In the genomic region with DNA sequence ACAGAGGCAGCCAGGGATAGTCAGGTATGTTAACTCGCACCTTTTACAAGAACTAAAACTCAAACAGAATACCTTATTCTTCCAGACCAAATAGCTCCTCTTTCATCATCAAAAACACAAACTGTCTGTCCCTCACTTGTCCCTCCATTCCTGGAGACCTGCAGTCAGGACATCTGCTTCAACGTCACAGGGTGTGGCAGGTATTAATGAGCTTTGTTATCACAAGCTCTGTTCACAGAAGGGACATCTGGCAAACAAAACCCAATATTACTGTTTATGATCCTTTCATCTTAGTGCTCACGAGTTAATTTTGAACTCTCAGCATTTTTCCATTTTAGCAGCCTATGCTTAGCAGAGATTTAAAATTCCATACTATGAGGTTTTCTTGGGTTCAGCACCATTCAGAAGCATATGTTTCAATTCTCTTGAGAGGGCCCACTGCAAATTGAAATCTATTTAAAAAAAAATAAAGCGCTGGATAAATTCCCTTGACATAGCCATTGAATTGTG, we compare ENCODE assay signal across 30 cellular contexts. TPM values are rescaled to one million over a fixed set of nuclear protein-coding genes. Genes with fewer than 3 reads are reported as not detected.
A peak's percentile ranks its signal among the peaks of the same experiment; 100 is the strongest.
DNase-seq lines count a peak whose midpoint lies in the region; ATAC-seq, FAIRE-seq and TF ChIP-seq lines count a peak whose summit lies in the region.
"Had no signal": no experiment of that assay in that cellular context is flagged by ENCODE, and none has a peak within 500 bp of the region (broad histone marks: within the 10 kb centered on the region; RNA-seq: fewer than 3 reads in every experiment).

No MANE protein-coding gene starts in this region.

- H3K27ac ChIP-seq in BLaER1 (no peak overlapping the region), MM.1S (ENCODE audit: low read length) (peak overlapping the region; percentile 63), GM12878 (ENCODE audit: control insufficient read depth, insufficient read depth) (no peak overlapping the region), muscle layer of duodenum (ENCODE audit: low read length) (peak overlapping the region; percentile 78), foreskin keratinocyte (no peak overlapping the region)
- H3K27ac ChIP-seq: ascending aorta, coronary artery, epithelial cell of prostate, heart right ventricle, lower lobe of right lung had no signal

- H3K4me1 ChIP-seq in BLaER1 (peaks cover 15% of the 10 kb centered on the region), MM.1S (ENCODE audit: low read length) (peaks cover 44% of the 10 kb centered on the region), GM12878 (ENCODE audit: control insufficient read depth, insufficient read depth, low read length) (peaks cover 14% of the 10 kb centered on the region), muscle layer of duodenum (ENCODE audit: control insufficient read depth in 1 of 2, insufficient read depth in 2 of 2, low read length in 2 of 2) (peaks cover 0 to 5% of the 10 kb centered on the region in 2 donors), foreskin keratinocyte (no peaks in the 10 kb centered on the region)
- H3K4me1 ChIP-seq: ascending aorta, lower lobe of right lung had no signal

- BruUV-seq in GM12878 (replicated peaks; lab: Mats Ljungman, UMichigan), result no TSS peak

- 94% methylated on average over 4 of the region's 4 CpGs for WGBS in GM12878 (ENCODE audit: insufficient coverage, insufficient replicate concordance, low lambda C conversion rate, missing lambda C conversion rate)

- DNase-seq in MM.1S (peak; percentile 58), GM12878 (ENCODE audit: low read depth, low spot score) (no peak), HCEC 1CT (no peak), foreskin keratinocyte (no peak), RKO (ENCODE audit: low spot score) (no peak)
- DNase-seq: activated CD4-positive, alpha-beta T cell treated with anti-CD3 and anti-CD28 coated beads, Interleukin-2, amount 50 U/mL, for 4 hours; activated CD4-positive, CD25-positive, alpha-beta regulatory T cell; activated CD8-positive, alpha-beta memory T cell treated with anti-CD3 and anti-CD28 coated beads, Interleukin-2, amount 10 ng/mL, durations not matched to agents 7 days and 5 days; activated T-cell treated with anti-CD3 and anti-CD28 coated beads, Interleukin-2, amount 50 U/mL, for 48 hours; Calu3; DMS79; effector memory CD4-positive, alpha-beta T cell; heart right ventricle; lower lobe of right lung; NCI-H1694; NCI-H510A; SIG-M5; stimulated activated CD4-positive, alpha-beta T cell treated with anti-CD3 and anti-CD28 coated beads, Interleukin-15, amount 100 ng/mL, for 24 hours; T-cell; trophoblast cell had no signal

- no peaks in the 10 kb centered on the region for H3K9me2 ChIP-seq in MM.1S (replicated peaks; ENCODE audit: insufficient read depth, low read length)

- SMC1A ChIA-PET in GM12878 (lab: Charles Lee; ENCODE audit: uncharacterized antibody, unreplicated experiment), result interaction anchor here (0.7 to 2.1 kb wide), 6 partner anchors 8 to 100 kb away, joined by 3 to 11 read pairs (median 4); no protein-coding TSS in a partner anchor

- H3K9me3 ChIP-seq in BLaER1 (no peaks in the 10 kb centered on the region), MM.1S (replicated peaks; ENCODE audit: insufficient read depth, low read length) (no peaks in the 10 kb centered on the region), GM12878 (replicated peaks; ENCODE audit: control insufficient read depth, insufficient read depth, low read length) (no peaks in the 10 kb centered on the region), muscle layer of duodenum (ENCODE audit: control insufficient read depth in 1 of 2, low read length in 2 of 2) (no peaks in the 10 kb centered on the region)
- H3K9me3 ChIP-seq: ascending aorta, heart right ventricle, lower lobe of right lung had no signal

- TF ChIP-seq POLR2A in GM12878 (IDR thresholded peaks at IDR 0.05; ENCODE audit: low read depth, low read length), result no peak

- intact Hi-C loops in GM12878 (cut with micrococcal nuclease; ENCODE audit: unreplicated experiment), result no loop called here

- no peak for TF ChIP-seq CTCF in MM.1S (IDR thresholded peaks at IDR 0.05; ENCODE audit: low read length)
- TF ChIP-seq CTCF in GM12878 (IDR thresholded peaks at IDR 0.05 in 2 of 3, conservative IDR thresholded peaks at IDR 0.05 in 1 of 3; ENCODE audit: control insufficient read depth in 2 of 3, extremely low read depth in 1 of 3, insufficient read depth in 1 of 3, low read depth in 3 of 3, low read length in 3 of 3), result no peak
- TF ChIP-seq CTCF in foreskin keratinocyte (conservative IDR thresholded peaks at IDR 0.05), result no peak

- H3K79me2 ChIP-seq in MM.1S (ENCODE audit: low read length) (peaks cover 6% of the 10 kb centered on the region; the same call in 1 of the 2 replicates), GM12878 (ENCODE audit: control insufficient read depth, insufficient read depth, low read length) (no peaks in the 10 kb centered on the region)

- peak; percentile 23 for FAIRE-seq in GM12878 (lab: Jason Lieb, UNC)
- FAIRE-seq: G401.6, HepG2 had no signal

- H3K9ac ChIP-seq in BLaER1 (no peak overlapping the region), MM.1S (ENCODE audit: low read length) (peak overlapping the region; percentile 7; the same call in 1 of the 2 replicates), GM12878 (ENCODE audit: control insufficient read depth, insufficient read depth, low read length) (no peak overlapping the region)

- H3K4me3 ChIP-seq in BLaER1 (no peak overlapping the region), MM.1S (ENCODE audit: low read length) (0 out of 2 replicates have a peak overlapping the region, but pooled peaks have one; percentile 12), GM12878 (no peak overlapping the region), muscle layer of duodenum (ENCODE audit: low read depth in 1 of 2, low read length in 2 of 2) (no peak overlapping the region)
- H3K4me3 ChIP-seq: ascending aorta, coronary artery, heart right ventricle, lower lobe of right lung had no signal

- H3K36me3 ChIP-seq in BLaER1 (peaks cover 53% of the 10 kb centered on the region), MM.1S (replicated peaks; ENCODE audit: insufficient read depth, low read length) (no peaks in the 10 kb centered on the region), GM12878 (ENCODE audit: control insufficient read depth in 2 of 2, insufficient read depth in 2 of 2, low read length in 1 of 2) (peaks cover 0 to 3% of the 10 kb centered on the region in 2 experiments; a peak in 2 of 4 replicates), muscle layer of duodenum (ENCODE audit: control insufficient read depth in 1 of 2, insufficient read depth in 2 of 2, low read length in 2 of 2) (peaks cover 15 to 37% of the 10 kb centered on the region in 2 donors)

- CTCF ChIA-PET in GM12878 (lab: Yijun Ruan, JAX), result interaction anchor here (0.7 to 2.2 kb wide), 5 partner anchors 9 to 121 kb away, joined by 3 to 14 read pairs (median 4); no protein-coding TSS in a partner anchor

- POLR2A ChIA-PET in GM12878 (lab: Charles Lee), result interaction anchor here (0.5 to 0.6 kb wide), 2 partner anchors 92 to 165 kb away, joined by 6 to 7 read pairs; no protein-coding TSS in a partner anchor

- H2AFZ ChIP-seq in MM.1S (ENCODE audit: low read length) (no peak overlapping the region), GM12878 (ENCODE audit: control insufficient read depth, low read depth, low read length) (no peak overlapping the region)

- TF ChIP-seq EP300 in GM12878 (IDR thresholded peaks at IDR 0.05; ENCODE audit: borderline replicate concordance in 1 of 2, control insufficient read depth in 1 of 2, low read depth in 2 of 2, low read length in 2 of 2), result no peak

- H3K4me2 ChIP-seq in BLaER1 (peak overlapping the region; percentile 33), MM.1S (ENCODE audit: low read depth, low read length) (peak overlapping the region; percentile 45), GM12878 (ENCODE audit: control insufficient read depth, insufficient read depth) (peak overlapping the region; percentile 30; the same call in 1 of the 2 replicates)

- ATAC-seq in GM12878 (no peak), GM21737 (IDR thresholded peaks at IDR 0.05; ENCODE audit: unreplicated experiment) (no peak), foreskin keratinocyte (no peak)
- ATAC-seq: activated CD8-positive, alpha-beta memory T cell treated with anti-CD3 and anti-CD28 coated beads, Interleukin-2, amount 10 ng/mL, durations not matched to agents 7 days and 5 days; heart right ventricle; HepG2; lower lobe of right lung; Panc1; stimulated activated memory B cell treated with anti-CD40 and anti-IgM and Interleukin-4, amounts not matched to agents 10 μg/mL and 1 μg/mL and 100 μg/mL, for 72 hours; T-cell had no signal

- RAD21 ChIA-PET in GM12878 (lab: Charles Lee; ENCODE audit: unreplicated experiment), result interaction anchor here (0.7 to 1.5 kb wide), 3 partner anchors 8 to 14 kb away, joined by 3 to 6 read pairs (median 3); no protein-coding TSS in a partner anchor

- in situ Hi-C loops in GM12878 (cut with MboI), result no loop called here

- H3K27me3 ChIP-seq in BLaER1, result no peaks in the 10 kb centered on the region
- no peaks in the 10 kb centered on the region for H3K27me3 ChIP-seq in MM.1S (replicated peaks; ENCODE audit: insufficient read depth, low read length)
- no peaks in the 10 kb centered on the region for H3K27me3 ChIP-seq in GM12878 (replicated peaks in 1 of 2; ENCODE audit: control insufficient read depth in 2 of 2, insufficient read depth in 2 of 2, low read length in 1 of 2)
- H3K27me3 ChIP-seq in muscle layer of duodenum (ENCODE audit: low read depth, low read length), result no peaks in the 10 kb centered on the region
- no peaks in the 10 kb centered on the region for H3K27me3 ChIP-seq in foreskin keratinocyte
- H3K27me3 ChIP-seq: ascending aorta, heart right ventricle had no signal

- no peak for TF ChIP-seq RAD21 in GM12878 (IDR thresholded peaks at IDR 0.05; ENCODE audit: insufficient read depth, low read depth, low read length)

- H4K20me1 ChIP-seq in BLaER1 (no peaks in the 10 kb centered on the region), MM.1S (ENCODE audit: insufficient read depth, low read length) (no peaks in the 10 kb centered on the region), GM12878 (ENCODE audit: control insufficient read depth, insufficient read depth) (no peaks in the 10 kb centered on the region)

- H3F3A ChIP-seq in MM.1S (ENCODE audit: insufficient read depth, low read length), result peaks cover 19% of the 10 kb centered on the region

RNA-seq across cellular contexts. Expression of a gene that starts 32.9 kb away (rescaled TPM):
- 80.5 and 89.8 TPM in 2 replicates for total RNA-seq in GM12878 (2013; cell fraction: nucleolus; rRNA removed)
- total RNA-seq in GM12878 (2014; rRNA removed), result 23.4 and 27.1 TPM in 2 replicates
- 42.2 and 43.6 TPM in 2 replicates for total RNA-seq in GM12878 (2014; rRNA removed; fragmentation: Illumina TruSeq; extraction: Trizol)
- total RNA-seq in GM12878 (2021), result 22.3 and 24.7 TPM in 2 replicates
- 11.7 TPM for polyA plus RNA-seq in GM12878 (2011; ENCODE audit: low read depth)
- 25.8 and 49.0 TPM in 2 replicates for polyA plus RNA-seq in GM12878 (2011; rRNA removed)
- 13.0 and 16.4 TPM in 2 replicates for polyA plus RNA-seq in GM12878 (2011; cell fraction: cytosol; rRNA removed)
- polyA plus RNA-seq in GM12878 (2011; cell fraction: nucleus; rRNA removed), result 8.7 and 12.3 TPM in 2 replicates
- polyA plus RNA-seq in GM12878 (2012), result 13.6 and 19.6 TPM in 2 replicates
- 28.3 and 28.8 TPM in 2 replicates for polyA plus RNA-seq in GM12878 (2014; fragmentation: Illumina TruSeq; extraction: Trizol)
- polyA plus RNA-seq in GM12878 (2014; fragmentation: Nextera tagmentation; extraction: Ambion mirVana), result 10 to 100 TPM; 10.0 to 13.1 TPM
- polyA plus RNA-seq in GM12878 (2014; rRNA removed), result 18.3 and 33.7 TPM in 2 replicates
- 10 to 100 TPM; 21.6 to 26.1 TPM for polyA plus RNA-seq in GM12878 (2016; fragmentation: Nextera tagmentation; extraction: Ambion mirVana)
- 38.0 and 52.5 TPM in 2 replicates for polyA minus RNA-seq in GM12878 (2011; rRNA and poly(A)+ RNA removed)
- polyA minus RNA-seq in GM12878 (2011; cell fraction: cytosol; rRNA and poly(A)+ RNA removed), result 9.2 and 11.1 TPM in 2 replicates
- 19.3 and 31.9 TPM in 2 replicates for polyA minus RNA-seq in GM12878 (2011; cell fraction: nucleus; rRNA and poly(A)+ RNA removed)
- total RNA-seq in foreskin keratinocyte, result 25.8 and 40.3 TPM in 2 replicates
- 11.8 and 12.0 TPM in 2 replicates for polyA plus RNA-seq in foreskin keratinocyte

RNA-seq across cellular contexts. Expression of a gene that starts 46.3 kb away (rescaled TPM):
- 0.73 TPM in 1 of 2 replicates, not detected in the other for total RNA-seq in GM12878 (2013; cell fraction: nucleolus; rRNA removed)
- not detected in 2 replicates for total RNA-seq in GM12878 (2014; rRNA removed)
- not detected in 2 replicates for total RNA-seq in GM12878 (2014; rRNA removed; fragmentation: Illumina TruSeq; extraction: Trizol)
- total RNA-seq in GM12878 (2021), result 0.58 and 0.87 TPM in 2 replicates
- not detected for polyA plus RNA-seq in GM12878 (2011; ENCODE audit: low read depth)
- polyA plus RNA-seq in GM12878 (2011; rRNA removed), result not detected in 2 replicates
- not detected in 2 replicates for polyA plus RNA-seq in GM12878 (2011; cell fraction: cytosol; rRNA removed)
- 0.04 TPM in 1 of 2 replicates, not detected in the other for polyA plus RNA-seq in GM12878 (2011; cell fraction: nucleus; rRNA removed)
- polyA plus RNA-seq in GM12878 (2012), result not detected in 2 replicates
- polyA plus RNA-seq in GM12878 (2014; fragmentation: Illumina TruSeq; extraction: Trizol), result 0.05 and 0.18 TPM in 2 replicates
- not detected for polyA plus RNA-seq in GM12878 (2014; fragmentation: Nextera tagmentation; extraction: Ambion mirVana)
- polyA plus RNA-seq in GM12878 (2014; rRNA removed), result not detected in 2 replicates
- polyA plus RNA-seq in GM12878 (2016; fragmentation: Nextera tagmentation; extraction: Ambion mirVana), result under 1 TPM; 0.19 to 0.24 TPM
- polyA minus RNA-seq in GM12878 (2011; rRNA and poly(A)+ RNA removed), result not detected in 2 replicates
- polyA minus RNA-seq in GM12878 (2011; cell fraction: cytosol; rRNA and poly(A)+ RNA removed), result not detected in 2 replicates
- polyA minus RNA-seq in GM12878 (2011; cell fraction: nucleus; rRNA and poly(A)+ RNA removed), result not detected in 2 replicates
- total RNA-seq in foreskin keratinocyte, result 42.1 and 90.9 TPM in 2 replicates
- polyA plus RNA-seq in foreskin keratinocyte, result 37.0 and 78.2 TPM in 2 replicates

RNA-seq across cellular contexts. Expression of a gene that starts 51.8 kb away (rescaled TPM):
- not detected in 2 replicates for total RNA-seq in GM12878 (2013; cell fraction: nucleolus; rRNA removed)
- not detected in 2 replicates for total RNA-seq in GM12878 (2014; rRNA removed)
- total RNA-seq in GM12878 (2014; rRNA removed; fragmentation: Illumina TruSeq; extraction: Trizol), result not detected in 2 replicates
- not detected in 2 replicates for total RNA-seq in GM12878 (2021)
- polyA plus RNA-seq in GM12878 (2011; ENCODE audit: low read depth), result not detected
- polyA plus RNA-seq in GM12878 (2011; rRNA removed), result not detected in 2 replicates
- not detected in 2 replicates for polyA plus RNA-seq in GM12878 (2011; cell fraction: cytosol; rRNA removed)
- not detected in 2 replicates for polyA plus RNA-seq in GM12878 (2011; cell fraction: nucleus; rRNA removed)
- 0.03 and 0.06 TPM in 2 replicates for polyA plus RNA-seq in GM12878 (2012)
- polyA plus RNA-seq in GM12878 (2014; fragmentation: Illumina TruSeq; extraction: Trizol), result not detected in 2 replicates
- polyA plus RNA-seq in GM12878 (2014; fragmentation: Nextera tagmentation; extraction: Ambion mirVana), result under 1 TPM in 1 of 2 experiments, not detected in 1; 0.02 TPM
- polyA plus RNA-seq in GM12878 (2014; rRNA removed), result not detected in 2 replicates
- polyA plus RNA-seq in GM12878 (2016; fragmentation: Nextera tagmentation; extraction: Ambion mirVana), result under 1 TPM in 1 of 2 experiments, not detected in 1; 0.04 TPM
- polyA minus RNA-seq in GM12878 (2011; rRNA and poly(A)+ RNA removed), result not detected in 2 replicates
- 1.1 and 1.4 TPM in 2 replicates for polyA minus RNA-seq in GM12878 (2011; cell fraction: cytosol; rRNA and poly(A)+ RNA removed)
- polyA minus RNA-seq in GM12878 (2011; cell fraction: nucleus; rRNA and poly(A)+ RNA removed), result not detected in 2 replicates
- total RNA-seq in foreskin keratinocyte, result 10.8 and 12.5 TPM in 2 replicates
- 7.9 and 10.4 TPM in 2 replicates for polyA plus RNA-seq in foreskin keratinocyte
- total RNA-seq: activated CD8-positive, alpha-beta memory T cell treated with anti-CD3 and anti-CD28 coated beads, Interleukin-2, amount 10 ng/mL, durations not matched to agents 7 days and 5 days had no signal

Comparison
In these comparisons a context has a peak if more than half of its experiments do, and no peak if none do; other contexts are left out.
1. H3K27ac ChIP-seq: peak in MM.1S (single experiment) and muscle layer of duodenum (single experiment); none in BLaER1 (single experiment), GM12878 (single experiment) and foreskin keratinocyte (single experiment).
2. RNA of a gene that starts 46.3 kb away (total RNA-seq): 42.1 to 90.9 TPM in foreskin keratinocyte; 0.58 to 0.87 TPM in GM12878; every median in the first group is over 10 times any median in the second.
3. RNA of a gene that starts 51.8 kb away (total RNA-seq): 10.8 to 12.5 TPM in foreskin keratinocyte; not detected in GM12878; every median in the first group is over 10 times any median in the second.
4. Peak in every context shown above with its lines, with median percentiles within 50 percentile points of each other: H3K4me2 ChIP-seq.